Comparison of ENCODE assay signal across 8 cellular contexts in genomic region chr3:43995929-43996378, GRCh38.
DNase-seq lines count a peak whose midpoint lies in the region; ATAC-seq and TF ChIP-seq lines count a peak whose summit lies in the region.

No MANE protein-coding gene starts in this region.

- peak overlapping the region; percentile 77 for H3K4me3 Mint-ChIP-seq in activated naive CD8-positive, alpha-beta T cell treated with anti-CD3 and anti-CD28 coated beads for 36 hours

- no peak for TF ChIP-seq CTCF in AG10803 (conservative IDR thresholded peaks at IDR 0.05; ENCODE audit: low read length)
- no peak for TF ChIP-seq CTCF in HEK293 (tag by site-specific recombination; IDR thresholded peaks at IDR 0.05)

- no peak for ATAC-seq in HG02970 (IDR thresholded peaks at IDR 0.05; ENCODE audit: low FRiP score, unreplicated experiment)

- no peaks in the 10 kb centered on the region; the same call in 1 of the 2 replicates for H3K4me1 ChIP-seq in HEK293 (ENCODE audit: control insufficient read depth, insufficient read depth, low read length)
- peaks cover 3% of the 10 kb centered on the region for H3K4me1 ChIP-seq in mesodermal cell (ENCODE audit: control insufficient read depth, insufficient read depth, low read length, poor library complexity, severe bottlenecking)

- H3K27ac Mint-ChIP-seq in activated naive CD8-positive, alpha-beta T cell treated with anti-CD3 and anti-CD28 coated beads for 36 hours, result no peak overlapping the region

- DNase-seq in AG10803 (ENCODE audit: low read depth) (no peak), NCI-H187 (lab: John Stamatoyannopoulos, UW) (no peak), NCI-H187 treated with DMSO at 0.1 percent for 48 hours (lab: John Stamatoyannopoulos, UW) (no peak)
- no peak for DNase-seq in activated naive CD8-positive, alpha-beta T cell treated with anti-CD3 and anti-CD28 coated beads for 36 hours
- DNase-seq in effector CD4-positive, alpha-beta T cell, result no peak

- H3K36me3 Mint-ChIP-seq in activated naive CD8-positive, alpha-beta T cell treated with anti-CD3 and anti-CD28 coated beads for 36 hours, result peaks cover 4% of the 10 kb centered on the region

- H3K9me3 Mint-ChIP-seq in activated naive CD8-positive, alpha-beta T cell treated with anti-CD3 and anti-CD28 coated beads for 36 hours, result peaks cover 7% of the 10 kb centered on the region

- CTCF ChIA-PET in HEK293 (lab: Yijun Ruan, JAX), result interaction anchor here (0.5 to 1.3 kb wide), 13 partner anchors 32 to 445 kb away, joined by 3 to 5 read pairs (median 4); no protein-coding TSS in a partner anchor

- H3K4me3 ChIP-seq in AG10803 (ENCODE audit: low read length), result peak overlapping the region; percentile 83
- H3K4me3 ChIP-seq in HEK293 (ENCODE audit: low read depth, low read length), result peak overlapping the region; percentile 38
- peak overlapping the region; percentile 25 for H3K4me3 ChIP-seq in mesodermal cell (ENCODE audit: extremely low read depth, insufficient read depth, low read length, poor library complexity, severe bottlenecking)

- peaks cover 93% of the 10 kb centered on the region for H3K27me3 Mint-ChIP-seq in activated naive CD8-positive, alpha-beta T cell treated with anti-CD3 and anti-CD28 coated beads for 36 hours

- H3K9me3 ChIP-seq in HEK293 (ENCODE audit: control insufficient read depth, insufficient read depth, low read depth, low read length), result no peaks in the 10 kb centered on the region
- no peaks in the 10 kb centered on the region for H3K9me3 ChIP-seq in mesodermal cell (ENCODE audit: control insufficient read depth, low read length)

- H3K27ac ChIP-seq in HEK293 (ENCODE audit: extremely low read depth, low read depth, low read length), result no peak overlapping the region
- no peak overlapping the region for H3K27ac ChIP-seq in mesodermal cell (ENCODE audit: low read depth, low read length, severe bottlenecking)

- WGBS in mesodermal cell (ENCODE audit: insufficient coverage in 2 of 2), 2 experiments, result 1 to 2% methylated on average over 15 to 17 of the region's 18 CpGs

- H3K4me1 Mint-ChIP-seq in activated naive CD8-positive, alpha-beta T cell treated with anti-CD3 and anti-CD28 coated beads for 36 hours, result peaks cover 36% of the 10 kb centered on the region

- POLR2A ChIA-PET in HEK293 (lab: Yijun Ruan, JAX), result no interaction called here

- no peaks in the 10 kb centered on the region for H3K36me3 ChIP-seq in HEK293 (ENCODE audit: control insufficient read depth in 2 of 2, insufficient read depth in 1 of 2, low read length in 2 of 2)
- H3K36me3 ChIP-seq in mesodermal cell (ENCODE audit: control insufficient read depth, insufficient read depth, low read length), result no peaks in the 10 kb centered on the region

TF ChIP-seq in HEK293, 187 proteins besides CTCF, POLR2A, EP300 and RAD21:
- 0 out of 2 replicates have a peak, but pooled peaks have one; percentile 41 for TF ChIP-seq ZNF341 (tag by site-specific recombination; IDR thresholded peaks at IDR 0.05; ENCODE audit: low read depth)
- no peak for TF ChIP-seq ZNF248 (tag by site-specific recombination; IDR thresholded peaks at IDR 0.05)
- TF ChIP-seq ZNF335 (tag by site-specific recombination; conservative IDR thresholded peaks at IDR 0.05), result peak; percentile 84
- no peak for TF ChIP-seq ZNF132 (tag by site-specific recombination; IDR thresholded peaks at IDR 0.05; ENCODE audit: borderline replicate concordance)
- TF ChIP-seq, protein P1, sequence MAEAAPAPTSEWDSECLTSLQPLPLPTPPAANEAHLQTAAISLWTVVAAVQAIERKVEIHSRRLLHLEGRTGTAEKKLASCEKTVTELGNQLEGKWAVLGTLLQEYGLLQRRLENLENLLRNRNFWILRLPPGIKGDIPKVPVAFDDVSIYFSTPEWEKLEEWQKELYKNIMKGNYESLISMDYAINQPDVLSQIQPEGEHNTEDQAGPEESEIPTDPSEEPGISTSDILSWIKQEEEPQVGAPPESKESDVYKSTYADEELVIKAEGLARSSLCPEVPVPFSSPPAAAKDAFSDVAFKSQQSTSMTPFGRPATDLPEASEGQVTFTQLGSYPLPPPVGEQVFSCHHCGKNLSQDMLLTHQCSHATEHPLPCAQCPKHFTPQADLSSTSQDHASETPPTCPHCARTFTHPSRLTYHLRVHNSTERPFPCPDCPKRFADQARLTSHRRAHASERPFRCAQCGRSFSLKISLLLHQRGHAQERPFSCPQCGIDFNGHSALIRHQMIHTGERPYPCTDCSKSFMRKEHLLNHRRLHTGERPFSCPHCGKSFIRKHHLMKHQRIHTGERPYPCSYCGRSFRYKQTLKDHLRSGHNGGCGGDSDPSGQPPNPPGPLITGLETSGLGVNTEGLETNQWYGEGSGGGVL (tag by site-specific recombination; IDR thresholded peaks at IDR 0.05), result 0 out of 2 replicates have a peak, but pooled peaks have one; percentile 2
- TF ChIP-seq PRDM1 (tag by site-specific recombination; IDR thresholded peaks at IDR 0.05), result peak; percentile 89
- 0 out of 2 replicates have a peak, but pooled peaks have one; percentile 60 for TF ChIP-seq KLF7 (tag by site-specific recombination; IDR thresholded peaks at IDR 0.05; ENCODE audit: borderline replicate concordance)
- no peak for TF ChIP-seq ZIC2 (tag by site-specific recombination; IDR thresholded peaks at IDR 0.05)
- TF ChIP-seq ZBTB8A (tag by site-specific recombination; IDR thresholded peaks at IDR 0.05), result 0 out of 2 replicates have a peak, but pooled peaks have one; percentile 9
- TF ChIP-seq, protein P2, sequence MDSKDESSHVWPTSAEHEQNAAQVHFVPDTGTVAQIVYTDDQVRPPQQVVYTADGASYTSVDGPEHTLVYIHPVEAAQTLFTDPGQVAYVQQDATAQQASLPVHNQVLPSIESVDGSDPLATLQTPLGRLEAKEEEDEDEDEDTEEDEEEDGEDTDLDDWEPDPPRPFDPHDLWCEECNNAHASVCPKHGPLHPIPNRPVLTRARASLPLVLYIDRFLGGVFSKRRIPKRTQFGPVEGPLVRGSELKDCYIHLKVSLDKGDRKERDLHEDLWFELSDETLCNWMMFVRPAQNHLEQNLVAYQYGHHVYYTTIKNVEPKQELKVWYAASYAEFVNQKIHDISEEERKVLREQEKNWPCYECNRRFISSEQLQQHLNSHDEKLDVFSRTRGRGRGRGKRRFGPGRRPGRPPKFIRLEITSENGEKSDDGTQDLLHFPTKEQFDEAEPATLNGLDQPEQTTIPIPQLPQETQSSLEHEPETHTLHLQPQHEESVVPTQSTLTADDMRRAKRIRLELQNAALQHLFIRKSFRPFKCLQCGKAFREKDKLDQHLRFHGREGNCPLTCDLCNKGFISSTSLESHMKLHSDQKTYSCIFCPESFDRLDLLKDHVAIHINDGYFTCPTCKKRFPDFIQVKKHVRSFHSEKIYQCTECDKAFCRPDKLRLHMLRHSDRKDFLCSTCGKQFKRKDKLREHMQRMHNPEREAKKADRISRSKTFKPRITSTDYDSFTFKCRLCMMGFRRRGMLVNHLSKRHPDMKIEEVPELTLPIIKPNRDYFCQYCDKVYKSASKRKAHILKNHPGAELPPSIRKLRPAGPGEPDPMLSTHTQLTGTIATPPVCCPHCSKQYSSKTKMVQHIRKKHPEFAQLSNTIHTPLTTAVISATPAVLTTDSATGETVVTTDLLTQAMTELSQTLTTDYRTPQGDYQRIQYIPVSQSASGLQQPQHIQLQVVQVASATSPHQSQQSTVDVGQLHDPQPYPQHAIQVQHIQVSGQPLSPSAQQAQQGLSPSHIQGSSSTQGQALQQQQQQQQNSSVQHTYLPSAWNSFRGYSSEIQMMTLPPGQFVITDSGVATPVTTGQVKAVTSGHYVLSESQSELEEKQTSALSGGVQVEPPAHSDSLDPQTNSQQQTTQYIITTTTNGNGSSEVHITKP (tag by site-specific recombination; IDR thresholded peaks at IDR 0.05), result peak; percentile 36; the same call in 1 of the 2 replicates
- TF ChIP-seq WT1 (tag by site-specific recombination; IDR thresholded peaks at IDR 0.05), result 0 out of 2 replicates have a peak, but pooled peaks have one; percentile 3
- TF ChIP-seq ZFP69B (tag by site-specific recombination; IDR thresholded peaks at IDR 0.05), result no peak
- no peak for TF ChIP-seq ZNF645 (tag by site-specific recombination; IDR thresholded peaks at IDR 0.05)

Comparison
In these comparisons a context has a peak if more than half of its experiments do, and no peak if none do; other contexts are left out.
1. H3K4me3 ChIP-seq: peak in every context shown above with its lines; median percentile 83 in AG10803; 38 in HEK293; 25 in mesodermal cell.